22 cellular contexts compared by ENCODE assay signal in the genomic region with DNA sequence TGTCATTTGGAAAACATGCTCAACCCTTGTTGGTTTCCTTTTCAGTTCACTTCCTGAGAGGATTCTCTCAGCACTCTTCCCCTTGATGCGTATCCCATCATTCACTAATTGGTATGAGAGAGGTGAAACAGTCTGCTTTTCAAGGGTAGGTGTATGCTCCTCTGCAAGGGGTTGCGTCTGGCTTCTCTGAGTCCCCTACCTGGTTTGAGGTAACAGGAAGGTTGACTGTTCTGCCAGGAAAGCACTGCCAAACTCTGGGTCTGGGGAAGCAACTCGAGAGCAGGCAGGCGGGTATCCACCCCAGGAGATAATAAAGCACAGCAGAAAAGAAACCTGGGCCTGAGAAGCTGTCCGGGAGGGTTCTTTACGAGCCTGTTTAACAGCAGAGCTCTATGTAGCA.
"Had no signal": no experiment of that assay in that cellular context is flagged by ENCODE, and none has a peak within 500 bp of the region (broad histone marks: within the 10 kb centered on the region; RNA-seq: fewer than 3 reads in every experiment).

No MANE protein-coding gene starts in this region.

- H3K27me3 ChIP-seq: SJSA1 had no signal

- H3K27ac ChIP-seq: HL-60, SJSA1, SK-N-MC had no signal

- DNase-seq: KBM-7, MV-4-11, NCI-H1048, NCI-H1105, NCI-H1417, NCI-H1436 treated with DMSO at 0.1 percent for 48 hours, NCI-H1694, NCI-H187 treated with DMSO at 0.1 percent for 48 hours, NCI-H2029 treated with DMSO at 0.1 percent for 48 hours, NCI-H2171, NCI-H226, NCI-H446, NCI-H510A, NCI-H524 treated with DMSO at 0.1 percent for 48 hours, NCI-H69, NCI-H774, Right ventricle myocardium superior, RPMI8226, SIG-M5 had no signal

- H3K4me3 ChIP-seq: SJSA1, SK-N-MC had no signal

- H3K36me3 ChIP-seq: SJSA1 had no signal

- H3K9me3 ChIP-seq: SJSA1 had no signal
